8 cellular contexts compared by ENCODE assay signal in the genomic region with DNA sequence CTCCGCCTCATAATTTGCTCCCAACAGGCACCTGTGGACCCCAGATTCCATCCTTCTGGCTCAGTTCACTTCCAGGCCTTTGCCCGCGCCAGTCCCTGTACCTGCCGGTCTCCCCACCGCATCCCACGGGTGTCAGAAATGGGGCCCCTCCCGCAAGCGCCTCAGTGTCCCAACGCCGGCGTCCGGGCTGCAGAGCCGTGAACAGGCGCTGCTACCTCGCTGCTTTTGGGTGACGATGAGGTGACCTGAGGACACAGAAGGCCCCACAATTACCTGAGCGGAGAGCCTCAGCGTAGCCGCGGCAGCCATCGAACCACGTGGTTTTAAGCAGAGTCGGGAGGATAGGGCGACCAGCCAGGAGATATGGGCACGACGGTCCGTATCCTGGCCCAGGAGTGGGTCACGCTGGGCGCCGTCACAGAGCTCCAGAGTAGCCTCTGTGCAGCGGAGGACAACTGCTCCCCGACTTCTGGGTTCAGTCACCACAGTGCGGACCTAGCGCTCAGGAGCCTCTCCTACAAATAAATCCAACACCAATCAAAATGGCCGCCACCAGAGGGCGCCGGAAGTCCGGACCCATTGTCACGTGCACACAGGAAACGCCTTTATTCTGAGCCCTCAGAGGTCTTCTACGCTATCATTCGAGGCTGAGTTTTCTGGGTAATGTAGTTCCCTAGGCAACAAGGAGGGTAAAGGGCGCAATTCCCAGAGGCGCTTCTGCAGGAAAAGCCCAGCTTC. TPM values are rescaled to one million over a fixed set of nuclear protein-coding genes. Genes with fewer than 3 reads are reported as not detected.
A peak's percentile ranks its signal among the peaks of the same experiment; 100 is the strongest.
DNase-seq lines count a peak whose midpoint lies in the region; ATAC-seq and TF ChIP-seq lines count a peak whose summit lies in the region.

A gene (minus strand): TSS at position 544 of the 738 bp plus-strand sequence. CDS start 235 bp downstream, at position 309.

- H3K27me3 ChIP-seq in neural progenitor cell: no peaks in the 10 kb centered on the region

- peaks cover 12% of the 10 kb centered on the region for H4K20me1 ChIP-seq in neural progenitor cell (ENCODE audit: low read depth)

- H3K27me3 Mint-ChIP-seq in neural progenitor cell (ENCODE audit: insufficient read depth, low read depth): peaks cover 11% of the 10 kb centered on the region
- no peaks in the 10 kb centered on the region for H3K27me3 Mint-ChIP-seq in stimulated activated naive CD8-positive, alpha-beta T cell treated with anti-CD3 and anti-CD28 coated beads, Interleukin-15, amount 100 ng/mL, for 72 hours

- H3K9me3 ChIP-seq in neural progenitor cell (ENCODE audit: low read depth): no peaks in the 10 kb centered on the region

- peaks cover 57% of the 10 kb centered on the region for H3K36me3 Mint-ChIP-seq in neural progenitor cell

- peak within 1 kb of the TSS; percentile 19 for H3K27ac Mint-ChIP-seq in neural progenitor cell
- H3K27ac Mint-ChIP-seq in stimulated activated naive CD8-positive, alpha-beta T cell treated with anti-CD3 and anti-CD28 coated beads, Interleukin-15, amount 100 ng/mL, for 72 hours: peak within 1 kb of the TSS; percentile 97 to 99

- peaks cover 26% of the 10 kb centered on the region for H3F3A ChIP-seq in neural progenitor cell (ENCODE audit: low read depth)

- H3K79me2 ChIP-seq in neural progenitor cell (ENCODE audit: low read depth): peaks cover 51% of the 10 kb centered on the region

- H3K4me3 ChIP-seq in neural progenitor cell: peak within 1 kb of the TSS; percentile 66

- peaks cover 15% of the 10 kb centered on the region for H3K4me1 Mint-ChIP-seq in neural progenitor cell
- H3K4me1 Mint-ChIP-seq in stimulated activated naive CD8-positive, alpha-beta T cell treated with anti-CD3 and anti-CD28 coated beads, Interleukin-15, amount 100 ng/mL, for 72 hours: peaks cover 29% of the 10 kb centered on the region

- peak within 1 kb of the TSS; percentile 81 for H3K27ac ChIP-seq in neural progenitor cell

- DNase-seq in ELR (ENCODE audit: low read depth): peak; percentile 86
- DNase-seq in RPMI8226: peak; percentile 91
- DNase-seq in activated gamma-delta T cell treated with anti-CD3 and anti-CD28 coated beads, Interleukin-2, amount 50 U/mL, for 16 hours (ENCODE audit: low read depth): peak; percentile 68
- peak; percentile 83 for DNase-seq in foreskin melanocyte
- peak; percentile 96 for DNase-seq in neural progenitor cell (ENCODE audit: low spot score)
- peak; percentile 83 to 86 for DNase-seq in stimulated activated naive CD8-positive, alpha-beta T cell treated with anti-CD3 and anti-CD28 coated beads, Interleukin-15, amount 100 ng/mL, for 72 hours
- DNase-seq in NCI-H1694 (lab: John Stamatoyannopoulos, UW): no peak

- peaks cover 6% of the 10 kb centered on the region for H3K36me3 ChIP-seq in neural progenitor cell

- peaks cover 11% of the 10 kb centered on the region for H3K4me1 ChIP-seq in neural progenitor cell

- H3K9me3 Mint-ChIP-seq in neural progenitor cell: peaks cover 72% of the 10 kb centered on the region
- H3K9me3 Mint-ChIP-seq in stimulated activated naive CD8-positive, alpha-beta T cell treated with anti-CD3 and anti-CD28 coated beads, Interleukin-15, amount 100 ng/mL, for 72 hours: peaks cover 42 to 66% of the 10 kb centered on the region in 2 donors

- peak within 1 kb of the TSS; percentile 60 for H2AFZ ChIP-seq in neural progenitor cell (replicated peaks)

- peak; percentile 60 for TF ChIP-seq CTCF in neural progenitor cell (IDR thresholded peaks at IDR 0.05)

- H3K4me3 Mint-ChIP-seq in neural progenitor cell: peak within 1 kb of the TSS; percentile 93
- H3K4me3 Mint-ChIP-seq in stimulated activated naive CD8-positive, alpha-beta T cell treated with anti-CD3 and anti-CD28 coated beads, Interleukin-15, amount 100 ng/mL, for 72 hours: peak within 1 kb of the TSS; percentile 97 to 98

- ATAC-seq in HG02852 (IDR thresholded peaks at IDR 0.05; ENCODE audit: unreplicated experiment): peak; percentile 66
- peak; percentile 96 for ATAC-seq in stimulated activated naive CD8-positive, alpha-beta T cell treated with anti-CD3 and anti-CD28 coated beads, Interleukin-15, amount 100 ng/mL, for 72 hours

- peak within 1 kb of the TSS; percentile 99 for H3K4me2 ChIP-seq in neural progenitor cell

- H3K9ac ChIP-seq in neural progenitor cell: peak within 1 kb of the TSS; percentile 85

RNA-seq across cellular contexts. Expression of the gene that starts here (rescaled TPM):
- total RNA-seq in neural progenitor cell (ENCODE audit: low replicate concordance): 30.7 and 33.0 TPM in 2 replicates
